In genomic region chr9:89077519-89077918, GRCh38 we compare ENCODE assay signal across 12 cellular contexts.
DNase-seq lines count a peak whose midpoint lies in the region; ATAC-seq, FAIRE-seq and TF ChIP-seq lines count a peak whose summit lies in the region.
"Had no signal": no experiment of that assay in that cellular context is flagged by ENCODE, and none has a peak within 500 bp of the region (broad histone marks: within the 10 kb centered on the region; RNA-seq: fewer than 3 reads in every experiment).

No MANE protein-coding gene starts in this region.

- in situ Hi-C loops in GM12878 (cut with MboI): no loop called here

- no peaks in the 10 kb centered on the region for H3K4me1 Mint-ChIP-seq in MCF 10A (ENCODE audit: insufficient read depth, unreplicated experiment)

- peak; percentile 65 for ATAC-seq in GM21526 (IDR thresholded peaks at IDR 0.05; ENCODE audit: low FRiP score, unreplicated experiment)
- peak; percentile 65 for ATAC-seq in HG03558 (IDR thresholded peaks at IDR 0.05; ENCODE audit: extremely low read depth, unreplicated experiment)
- ATAC-seq in GM12878: peak; percentile 74
- ATAC-seq in left lobe of liver: no peak

- DNase-seq in CD1c-positive myeloid dendritic cell (ENCODE audit: extremely low spot score) (peak; percentile 36), GM12878 (ENCODE audit: low read depth, low spot score) (no peak), NCI-H2081 (lab: John Stamatoyannopoulos, UW) (no peak), MCF 10A (ENCODE audit: unreplicated experiment) (no peak), left lobe of liver (ENCODE audit: low spot score) (no peak)
- DNase-seq in stimulated activated CD4-positive, alpha-beta T cell treated with anti-CD3 and anti-CD28 coated beads, Interleukin-4, amount 100 ng/mL, for 4 hours: no peak
- DNase-seq: NCI-H1048; SHP77; stimulated activated naive CD4-positive, alpha-beta T cell had no signal

- H3K4me3 ChIP-seq in GM12878: no peak overlapping the region

- peaks cover 0 to 4% of the 10 kb centered on the region in 2 experiments; a peak in 3 of 4 replicates for H3K27me3 ChIP-seq in GM12878 (replicated peaks in 1 of 2; ENCODE audit: control insufficient read depth in 2 of 2, insufficient read depth in 2 of 2, low read length in 1 of 2)

- TF ChIP-seq POLR2A in GM12878 (IDR thresholded peaks at IDR 0.05; ENCODE audit: low read depth, low read length): no peak

- H3K27ac Mint-ChIP-seq in MCF 10A (ENCODE audit: low read depth, unreplicated experiment): no peak overlapping the region

- TF ChIP-seq EP300 in GM12878 (IDR thresholded peaks at IDR 0.05; ENCODE audit: borderline replicate concordance in 1 of 2, control insufficient read depth in 1 of 2, low read depth in 2 of 2, low read length in 2 of 2): no peak

- RAD21 ChIA-PET in GM12878 (lab: Charles Lee; ENCODE audit: unreplicated experiment): no interaction called here

- 1% methylated on average over 7 of the region's 7 CpGs for WGBS in GM12878 (ENCODE audit: insufficient coverage, insufficient replicate concordance, low lambda C conversion rate, missing lambda C conversion rate)

- no peaks in the 10 kb centered on the region for H3K27me3 Mint-ChIP-seq in MCF 10A (ENCODE audit: insufficient read depth, unreplicated experiment)

- no peak overlapping the region for H3K4me3 Mint-ChIP-seq in MCF 10A (ENCODE audit: unreplicated experiment)

- H3K4me1 ChIP-seq in GM12878 (ENCODE audit: control insufficient read depth, insufficient read depth, low read length): no peaks in the 10 kb centered on the region

- intact Hi-C loops in GM12878 (cut with micrococcal nuclease; ENCODE audit: unreplicated experiment): no loop called here
- intact Hi-C loops in MCF 10A (cut with micrococcal nuclease): no loop called here

- no TSS peak for BruUV-seq in GM12878 (replicated peaks; lab: Mats Ljungman, UMichigan)
- no TSS peak for BruUV-seq in MCF 10A (replicated peaks; lab: Mats Ljungman, UMichigan)

- no peaks in the 10 kb centered on the region for H4K20me1 ChIP-seq in GM12878 (ENCODE audit: control insufficient read depth, insufficient read depth)

- no peak overlapping the region for H2AFZ ChIP-seq in GM12878 (ENCODE audit: control insufficient read depth, low read depth, low read length)

- no peaks in the 10 kb centered on the region for H3K36me3 ChIP-seq in GM12878 (ENCODE audit: control insufficient read depth in 2 of 2, insufficient read depth in 2 of 2, low read length in 1 of 2)

- TF ChIP-seq CTCF in GM12878 (IDR thresholded peaks at IDR 0.05 in 2 of 3, conservative IDR thresholded peaks at IDR 0.05 in 1 of 3; ENCODE audit: control insufficient read depth in 2 of 3, extremely low read depth in 1 of 3, insufficient read depth in 1 of 3, low read depth in 3 of 3, low read length in 3 of 3): no peak
- TF ChIP-seq CTCF in MCF 10A (IDR thresholded peaks at IDR 0.05; ENCODE audit: unreplicated experiment): no peak

- peaks cover 5% of the 10 kb centered on the region for H3K36me3 Mint-ChIP-seq in MCF 10A (ENCODE audit: insufficient read depth, unreplicated experiment)

- no peak for TF ChIP-seq RAD21 in GM12878 (IDR thresholded peaks at IDR 0.05; ENCODE audit: insufficient read depth, low read depth, low read length)

- H3K9me3 ChIP-seq in GM12878 (replicated peaks; ENCODE audit: control insufficient read depth, insufficient read depth, low read length): no peaks in the 10 kb centered on the region; the same call in 2 of the 3 replicates

- H3K9ac ChIP-seq in GM12878 (ENCODE audit: control insufficient read depth, insufficient read depth, low read length): no peak overlapping the region

- no peaks in the 10 kb centered on the region for H3K9me3 Mint-ChIP-seq in MCF 10A (ENCODE audit: unreplicated experiment)

- CTCF ChIA-PET in GM12878 (lab: Yijun Ruan, JAX) (interaction anchor here (1.4 kb wide), 1 partner anchor 201 kb away, joined by 3 read pairs; no protein-coding TSS in a partner anchor), MCF 10A (lab: Yijun Ruan, JAX) (no interaction called here)

- no peak overlapping the region for H3K27ac ChIP-seq in GM12878 (ENCODE audit: control insufficient read depth, insufficient read depth)

- no peak overlapping the region for H3K4me2 ChIP-seq in GM12878 (ENCODE audit: control insufficient read depth, insufficient read depth)

- no peaks in the 10 kb centered on the region for H3K79me2 ChIP-seq in GM12878 (ENCODE audit: control insufficient read depth, insufficient read depth, low read length)

- POLR2A ChIA-PET in GM12878 (lab: Charles Lee): no interaction called here
- POLR2A ChIA-PET in MCF 10A (lab: Yijun Ruan, JAX): no interaction called here

- FAIRE-seq in GM12878 (lab: Jason Lieb, UNC): peak; percentile 83
- FAIRE-seq: astrocyte had no signal

- SMC1A ChIA-PET in GM12878 (lab: Charles Lee; ENCODE audit: uncharacterized antibody, unreplicated experiment): no interaction called here

TF ChIP-seq in GM12878, 131 proteins besides CTCF, POLR2A, EP300 and RAD21:
- TF ChIP-seq WRNIP1 (IDR thresholded peaks at IDR 0.05; ENCODE audit: borderline replicate concordance, low read depth, low read length) (no peak), CREM (IDR thresholded peaks at IDR 0.05; ENCODE audit: low read depth) (no peak), ZNF24 (IDR thresholded peaks at IDR 0.05) (peak; percentile 22; the same call in 1 of the 2 replicates), CBX5 (IDR thresholded peaks at IDR 0.05; ENCODE audit: low read depth) (no peak), RELA (IDR thresholded peaks at IDR 0.05; ENCODE audit: borderline replicate concordance, partially characterized antibody) (no peak), HCFC1 (IDR thresholded peaks at IDR 0.05; ENCODE audit: low read length) (no peak), EGR1 (IDR thresholded peaks at IDR 0.05; ENCODE audit: borderline replicate concordance in 1 of 2, low read depth in 2 of 2, low read length in 2 of 2) (no peak), SPI1 (IDR thresholded peaks at IDR 0.05; ENCODE audit: borderline replicate concordance, insufficient read depth, low read depth, low read length) (peak; percentile 67; the same call in 1 of the 2 replicates), PML (IDR thresholded peaks at IDR 0.05; ENCODE audit: low read length) (no peak)
